ENCODE assay signal across 11 cellular contexts in the genomic region with DNA sequence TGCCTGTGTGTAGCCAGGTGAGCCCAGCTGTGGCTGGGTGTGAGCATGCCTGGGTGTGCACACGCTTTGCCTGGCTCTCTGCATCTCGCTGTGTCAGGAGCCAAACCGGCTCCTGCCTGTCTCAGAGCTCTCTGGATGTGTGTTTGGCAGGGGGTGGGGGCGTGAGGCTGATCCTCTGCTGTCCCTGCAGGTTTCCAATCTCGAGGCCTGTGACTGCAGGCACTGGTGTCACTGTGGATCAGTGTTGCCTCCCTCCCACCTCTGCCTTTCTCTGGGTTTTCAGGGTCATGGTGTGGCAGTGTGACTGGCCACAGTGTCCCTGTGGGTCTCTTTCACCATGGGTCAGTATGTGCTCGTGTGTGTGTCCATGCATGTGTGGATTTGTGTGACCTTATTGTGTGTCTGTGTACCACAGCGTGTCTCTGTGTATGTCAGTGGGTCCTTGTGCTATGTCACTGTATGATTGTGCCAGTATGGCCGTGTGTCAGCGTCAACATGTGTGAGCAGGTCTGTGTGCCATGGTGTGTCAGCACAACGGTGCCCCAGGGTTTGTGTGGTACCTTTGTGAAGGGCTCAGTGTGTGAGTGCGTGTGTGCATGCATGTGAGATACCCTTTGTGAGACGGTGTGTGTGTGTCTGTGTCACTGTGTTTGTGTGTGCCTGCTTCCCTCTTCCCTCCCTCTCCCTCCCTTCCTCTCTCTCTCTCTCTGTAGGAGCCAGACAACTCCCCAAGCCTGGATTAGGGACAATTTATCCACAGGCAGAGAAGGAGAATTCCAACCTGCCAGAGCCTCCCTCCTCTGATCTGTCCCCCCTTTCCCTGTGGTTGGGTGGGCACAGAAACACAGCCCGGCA. TPM values are rescaled to one million over a fixed set of nuclear protein-coding genes. Genes with fewer than 3 reads are reported as not detected.
DNase-seq lines count a peak whose midpoint lies in the region; ATAC-seq and TF ChIP-seq lines count a peak whose summit lies in the region.
"Had no signal": no experiment of that assay in that cellular context is flagged by ENCODE, and none has a peak within 500 bp of the region (broad histone marks: within the 10 kb centered on the region; RNA-seq: fewer than 3 reads in every experiment).

No MANE protein-coding gene starts in this region.

- TF ChIP-seq POLR2A in gastrocnemius medialis (IDR thresholded peaks at IDR 0.05): no peak

- peaks cover 6% of the 10 kb centered on the region for H3K4me1 ChIP-seq in DND-41 (ENCODE audit: insufficient read depth, low read length)
- peaks cover 56% of the 10 kb centered on the region for H3K4me1 ChIP-seq in right cardiac atrium (ENCODE audit: control insufficient read depth, insufficient read depth, low read length)
- H3K4me1 ChIP-seq in gastrocnemius medialis: peaks cover 66 to 91% of the 10 kb centered on the region in 2 donors

- H3K27me3 ChIP-seq in DND-41 (ENCODE audit: insufficient read depth, low read length, poor library complexity) (no peaks in the 10 kb centered on the region), right cardiac atrium (ENCODE audit: control insufficient read depth, insufficient read depth) (no peaks in the 10 kb centered on the region), gastrocnemius medialis (no peaks in the 10 kb centered on the region)

- H4K20me1 ChIP-seq in DND-41 (ENCODE audit: insufficient read depth, low read length): peaks cover 84% of the 10 kb centered on the region

- peaks cover 72% of the 10 kb centered on the region for H3K79me2 ChIP-seq in DND-41 (ENCODE audit: insufficient read depth, low read length)

- no peaks in the 10 kb centered on the region for H3K27me3 Mint-ChIP-seq in activated naive CD8-positive, alpha-beta T cell treated with anti-CD3 and anti-CD28 coated beads, Interleukin-2, amount 50 U/mL, for 24 hours

- H3K27ac ChIP-seq in DND-41 (ENCODE audit: low read length) (peak overlapping the region; percentile 11), right cardiac atrium (ENCODE audit: low read length) (peak overlapping the region; percentile 63), gastrocnemius medialis (peak overlapping the region; percentile 95 to 100 (median 98))

- no peak for DNase-seq in DND-41
- no peak for DNase-seq in activated naive CD8-positive, alpha-beta T cell treated with anti-CD3 and anti-CD28 coated beads, Interleukin-2, amount 50 U/mL, for 24 hours
- peak in 2 of 3 donors; percentile 60 to 76 for DNase-seq in right cardiac atrium
- no peak for DNase-seq in gastrocnemius medialis
- no peak for DNase-seq in epidermal melanocyte (ENCODE audit: insufficient read length, low spot score)
- DNase-seq in NCI-H2196 (lab: John Stamatoyannopoulos, UW; ENCODE audit: unreplicated experiment): no peak
- DNase-seq: dermis blood vessel endothelial cell, DMS53, NCI-H2029 treated with DMSO at 0.1 percent for 48 hours had no signal

- no peak overlapping the region for H3K4me2 ChIP-seq in DND-41 (ENCODE audit: insufficient read depth, low read length)

- in situ Hi-C loops in gastrocnemius medialis (cut with MboI; ENCODE audit: low sequenced_read_pairs in 4 of 4): no loop called here

- 35% methylated on average over 13 of the region's 13 CpGs for WGBS in right cardiac atrium

- H3K36me3 Mint-ChIP-seq in activated naive CD8-positive, alpha-beta T cell treated with anti-CD3 and anti-CD28 coated beads, Interleukin-2, amount 50 U/mL, for 24 hours (ENCODE audit: low read depth): no peaks in the 10 kb centered on the region

- peaks cover 30% of the 10 kb centered on the region for H3K4me1 Mint-ChIP-seq in activated naive CD8-positive, alpha-beta T cell treated with anti-CD3 and anti-CD28 coated beads, Interleukin-2, amount 50 U/mL, for 24 hours

- intact Hi-C loops in right cardiac atrium (cut with DNase I): loop anchor here in 1 of 4 donors (5.0 kb wide), 1 partner anchor 37 kb away; no protein-coding TSS in a partner anchor
- intact Hi-C loops in gastrocnemius medialis (cut with DNase I; ENCODE audit: low total_unique reads): no loop called here

- H3K9me3 Mint-ChIP-seq in activated naive CD8-positive, alpha-beta T cell treated with anti-CD3 and anti-CD28 coated beads, Interleukin-2, amount 50 U/mL, for 24 hours: no peaks in the 10 kb centered on the region

- H3K36me3 ChIP-seq in DND-41 (ENCODE audit: insufficient read depth, low read length): peaks cover 43% of the 10 kb centered on the region
- H3K36me3 ChIP-seq in gastrocnemius medialis: no peaks in the 10 kb centered on the region

- H3K9me3 ChIP-seq in DND-41 (ENCODE audit: insufficient read depth, low read length, severe bottlenecking) (no peaks in the 10 kb centered on the region), right cardiac atrium (ENCODE audit: control insufficient read depth, low read length) (no peaks in the 10 kb centered on the region), gastrocnemius medialis (no peaks in the 10 kb centered on the region)

- no peak overlapping the region for H3K9ac ChIP-seq in DND-41 (ENCODE audit: low read depth, low read length)

- ATAC-seq in DND-41 (ENCODE audit: insufficient read depth, low read depth) (no peak), right cardiac atrium (no peak), gastrocnemius medialis (no peak), HG03280 (IDR thresholded peaks at IDR 0.05; ENCODE audit: unreplicated experiment) (no peak), GM19324 (IDR thresholded peaks at IDR 0.05; ENCODE audit: low FRiP score, unreplicated experiment) (no peak)
- ATAC-seq in activated naive CD8-positive, alpha-beta T cell treated with anti-CD3 and anti-CD28 coated beads, Interleukin-2, amount 50 U/mL, for 24 hours: no peak

- H2AFZ ChIP-seq in DND-41 (ENCODE audit: low read depth, low read length): no peak overlapping the region

- no peak for TF ChIP-seq CTCF in DND-41 (IDR thresholded peaks at IDR 0.05; ENCODE audit: borderline replicate concordance, extremely low read depth, low read length, poor library complexity, severe bottlenecking)
- TF ChIP-seq CTCF in gastrocnemius medialis (IDR thresholded peaks at IDR 0.05 in 4 of 5, conservative IDR thresholded peaks at IDR 0.05 in 1 of 5): no peak

- no peak overlapping the region for H3K4me3 Mint-ChIP-seq in activated naive CD8-positive, alpha-beta T cell treated with anti-CD3 and anti-CD28 coated beads, Interleukin-2, amount 50 U/mL, for 24 hours

- peak overlapping the region; percentile 1 for H3K27ac Mint-ChIP-seq in activated naive CD8-positive, alpha-beta T cell treated with anti-CD3 and anti-CD28 coated beads, Interleukin-2, amount 50 U/mL, for 24 hours

- no peak overlapping the region for H3K4me3 ChIP-seq in DND-41 (ENCODE audit: low read depth in 1 of 2, low read length in 2 of 2)
- H3K4me3 ChIP-seq in right cardiac atrium (ENCODE audit: low read length): no peak overlapping the region
- H3K4me3 ChIP-seq in gastrocnemius medialis: no peak overlapping the region

RNA-seq across cellular contexts. Expression of gene AHDC1, which starts 43.4 kb away (rescaled TPM):
- 10 to 100 TPM; 40.4 to 53.5 (median 50.6) TPM for total RNA-seq in right cardiac atrium
- 26.3 TPM for polyA plus RNA-seq in right cardiac atrium
- total RNA-seq in gastrocnemius medialis: 10 to 100 TPM; 22.2 to 57.9 (median 35.2) TPM

Comparison
In these comparisons a context has a peak if more than half of its experiments do, and no peak if none do; other contexts are left out.
1. DNase-seq: peak in right cardiac atrium (2 of 3); none in DND-41 (single experiment), activated naive CD8-positive, alpha-beta T cell treated with anti-CD3 and anti-CD28 coated beads, Interleukin-2, amount 50 U/mL, for 24 hours (single experiment), gastrocnemius medialis (0 of 2), epidermal melanocyte (single experiment) and NCI-H2196 (single experiment).
2. H3K27ac ChIP-seq: peak in every context shown above with its lines; median percentile 98 in gastrocnemius medialis; 63 in right cardiac atrium; 11 in DND-41.